Comparison of ENCODE assay signal across 1 cellular context in the genomic region with DNA sequence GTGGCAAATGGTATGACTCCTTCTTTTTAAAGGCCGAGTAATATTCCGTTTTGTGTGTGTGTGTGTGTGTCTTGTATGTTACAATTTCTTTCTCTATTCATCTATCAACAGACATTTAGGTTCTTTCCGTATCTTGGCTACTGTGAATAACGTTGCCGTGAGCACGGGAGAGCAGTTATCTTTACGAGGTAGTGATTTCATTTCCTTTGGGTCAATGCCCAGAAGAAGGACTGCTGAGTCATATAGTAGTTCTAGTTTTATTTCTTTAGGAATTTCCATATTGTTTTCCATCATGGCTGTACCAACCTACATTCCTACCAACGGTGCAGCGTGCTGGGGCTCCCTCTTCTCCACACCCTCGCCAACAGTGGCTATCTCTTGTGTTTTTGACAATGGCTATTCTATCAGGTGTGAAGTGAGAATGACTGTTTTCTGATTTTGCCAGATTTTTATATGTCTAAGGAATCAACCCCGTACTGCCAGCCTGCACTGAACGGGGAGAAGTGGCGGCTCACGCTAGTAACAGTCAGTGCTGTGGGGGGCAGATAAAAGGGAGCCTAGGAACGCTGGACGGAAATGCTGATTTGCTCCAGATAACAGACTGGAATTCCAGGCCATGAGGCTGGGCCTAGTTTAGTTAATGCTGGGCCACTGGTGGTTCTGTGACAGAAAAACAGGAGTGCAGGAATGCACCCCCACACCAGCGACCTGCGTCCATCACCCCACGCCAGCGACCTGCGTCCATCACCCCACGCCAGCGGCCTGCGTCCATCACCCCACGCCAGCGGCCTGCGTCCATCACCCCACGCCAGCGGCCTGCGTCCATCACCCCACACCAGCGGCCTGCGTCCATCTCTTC.
A peak's percentile ranks its signal among the peaks of the same experiment; 100 is the strongest.
TF ChIP-seq lines count a peak whose summit lies in the region.

No MANE protein-coding gene starts in this region.

TF ChIP-seq in HEK293, 187 proteins besides CTCF, POLR2A, EP300 and RAD21 (continued from another document and continues in another):
- TF ChIP-seq, protein P1, sequence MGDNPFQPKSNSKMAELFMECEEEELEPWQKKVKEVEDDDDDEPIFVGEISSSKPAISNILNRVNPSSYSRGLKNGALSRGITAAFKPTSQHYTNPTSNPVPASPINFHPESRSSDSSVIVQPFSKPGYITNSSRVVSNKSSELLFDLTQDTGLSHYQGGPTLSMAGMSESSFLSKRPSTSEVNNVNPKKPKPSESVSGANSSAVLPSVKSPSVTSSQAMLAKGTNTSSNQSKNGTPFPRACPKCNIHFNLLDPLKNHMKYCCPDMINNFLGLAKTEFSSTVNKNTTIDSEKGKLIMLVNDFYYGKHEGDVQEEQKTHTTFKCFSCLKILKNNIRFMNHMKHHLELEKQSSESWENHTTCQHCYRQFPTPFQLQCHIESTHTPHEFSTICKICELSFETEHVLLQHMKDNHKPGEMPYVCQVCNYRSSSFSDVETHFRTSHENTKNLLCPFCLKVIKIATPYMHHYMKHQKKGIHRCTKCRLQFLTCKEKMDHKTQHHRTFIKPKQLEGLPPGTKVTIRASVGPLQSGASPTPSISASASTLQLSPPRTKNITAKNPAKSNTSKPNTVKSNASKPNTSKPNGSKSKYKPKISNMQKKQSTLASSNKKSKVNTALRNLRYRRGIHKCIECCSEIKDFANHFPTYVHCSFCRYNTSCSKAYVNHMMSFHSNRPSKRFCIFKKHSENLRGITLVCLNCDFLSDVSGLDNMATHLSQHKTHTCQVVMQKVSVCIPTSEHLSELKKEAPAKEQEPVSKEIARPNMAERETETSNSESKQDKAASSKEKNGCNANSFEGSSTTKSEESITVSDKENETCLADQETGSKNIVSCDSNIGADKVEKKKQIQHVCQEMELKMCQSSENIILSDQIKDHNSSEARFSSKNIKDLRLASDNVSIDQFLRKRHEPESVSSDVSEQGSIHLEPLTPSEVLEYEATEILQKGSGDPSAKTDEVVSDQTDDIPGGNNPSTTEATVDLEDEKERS (tag by site-specific recombination; IDR thresholded peaks at IDR 0.05): 0 out of 2 replicates have a peak, but pooled peaks have one; percentile 17
- TF ChIP-seq, protein P2, sequence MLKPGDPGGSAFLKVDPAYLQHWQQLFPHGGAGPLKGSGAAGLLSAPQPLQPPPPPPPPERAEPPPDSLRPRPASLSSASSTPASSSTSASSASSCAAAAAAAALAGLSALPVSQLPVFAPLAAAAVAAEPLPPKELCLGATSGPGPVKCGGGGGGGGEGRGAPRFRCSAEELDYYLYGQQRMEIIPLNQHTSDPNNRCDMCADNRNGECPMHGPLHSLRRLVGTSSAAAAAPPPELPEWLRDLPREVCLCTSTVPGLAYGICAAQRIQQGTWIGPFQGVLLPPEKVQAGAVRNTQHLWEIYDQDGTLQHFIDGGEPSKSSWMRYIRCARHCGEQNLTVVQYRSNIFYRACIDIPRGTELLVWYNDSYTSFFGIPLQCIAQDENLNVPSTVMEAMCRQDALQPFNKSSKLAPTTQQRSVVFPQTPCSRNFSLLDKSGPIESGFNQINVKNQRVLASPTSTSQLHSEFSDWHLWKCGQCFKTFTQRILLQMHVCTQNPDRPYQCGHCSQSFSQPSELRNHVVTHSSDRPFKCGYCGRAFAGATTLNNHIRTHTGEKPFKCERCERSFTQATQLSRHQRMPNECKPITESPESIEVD (tag by site-specific recombination; IDR thresholded peaks at IDR 0.05): peak; percentile 94
- TF ChIP-seq, protein P3, sequence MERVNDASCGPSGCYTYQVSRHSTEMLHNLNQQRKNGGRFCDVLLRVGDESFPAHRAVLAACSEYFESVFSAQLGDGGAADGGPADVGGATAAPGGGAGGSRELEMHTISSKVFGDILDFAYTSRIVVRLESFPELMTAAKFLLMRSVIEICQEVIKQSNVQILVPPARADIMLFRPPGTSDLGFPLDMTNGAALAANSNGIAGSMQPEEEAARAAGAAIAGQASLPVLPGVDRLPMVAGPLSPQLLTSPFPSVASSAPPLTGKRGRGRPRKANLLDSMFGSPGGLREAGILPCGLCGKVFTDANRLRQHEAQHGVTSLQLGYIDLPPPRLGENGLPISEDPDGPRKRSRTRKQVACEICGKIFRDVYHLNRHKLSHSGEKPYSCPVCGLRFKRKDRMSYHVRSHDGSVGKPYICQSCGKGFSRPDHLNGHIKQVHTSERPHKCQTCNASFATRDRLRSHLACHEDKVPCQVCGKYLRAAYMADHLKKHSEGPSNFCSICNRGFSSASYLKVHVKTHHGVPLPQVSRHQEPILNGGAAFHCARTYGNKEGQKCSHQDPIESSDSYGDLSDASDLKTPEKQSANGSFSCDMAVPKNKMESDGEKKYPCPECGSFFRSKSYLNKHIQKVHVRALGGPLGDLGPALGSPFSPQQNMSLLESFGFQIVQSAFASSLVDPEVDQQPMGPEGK (tag by site-specific recombination; IDR thresholded peaks at IDR 0.05): no peak
- TF ChIP-seq ZNF785 (tag by site-specific recombination; IDR thresholded peaks at IDR 0.05) (no peak), ZSCAN16 (tag by site-specific recombination; IDR thresholded peaks at IDR 0.05) (no peak), ZNF654 (tag by site-specific recombination; IDR thresholded peaks at IDR 0.05; ENCODE audit: low read depth) (no peak), PRDM1 (tag by site-specific recombination; IDR thresholded peaks at IDR 0.05) (peak; percentile 22; the same call in 1 of the 2 replicates), ZNF792 (tag by site-specific recombination; IDR thresholded peaks at IDR 0.05) (no peak), ZNF394 (tag by site-specific recombination; IDR thresholded peaks at IDR 0.05; ENCODE audit: borderline replicate concordance) (no peak), ZNF146 (tag by site-specific recombination; IDR thresholded peaks at IDR 0.05) (peak; percentile 100), ZSCAN23 (tag by site-specific recombination; IDR thresholded peaks at IDR 0.05) (no peak), ZNF266 (tag by site-specific recombination; IDR thresholded peaks at IDR 0.05; ENCODE audit: low read depth) (no peak), ZNF626 (tag by site-specific recombination; IDR thresholded peaks at IDR 0.05) (no peak), ZNF155 (tag by site-specific recombination; IDR thresholded peaks at IDR 0.05) (no peak), ZNF558 (tag by site-specific recombination; IDR thresholded peaks at IDR 0.05) (peak; percentile 89), MYNN (tag by site-specific recombination; IDR thresholded peaks at IDR 0.05; ENCODE audit: borderline replicate concordance) (no peak), ZNF658 (tag by site-specific recombination; IDR thresholded peaks at IDR 0.05) (no peak), ZEB2 (tag by site-specific recombination; IDR thresholded peaks at IDR 0.05) (peak; percentile 93), ZNF335 (tag by site-specific recombination; conservative IDR thresholded peaks at IDR 0.05) (no peak), OSR2 (tag by site-specific recombination; IDR thresholded peaks at IDR 0.05) (peak; percentile 93), TCF7L2 (IDR thresholded peaks at IDR 0.05; ENCODE audit: borderline replicate concordance, low read depth, low read length) (no peak), ZFP37 (tag by site-specific recombination; IDR thresholded peaks at IDR 0.05) (no peak; the same call in 1 of the 2 replicates), ZNF121 (tag by site-specific recombination; IDR thresholded peaks at IDR 0.05) (no peak), ZNF510 (tag by site-specific recombination; IDR thresholded peaks at IDR 0.05; ENCODE audit: insufficient replicate concordance) (no peak), ZNF548 (tag by site-specific recombination; IDR thresholded peaks at IDR 0.05) (no peak)
- TF ChIP-seq, protein P4, sequence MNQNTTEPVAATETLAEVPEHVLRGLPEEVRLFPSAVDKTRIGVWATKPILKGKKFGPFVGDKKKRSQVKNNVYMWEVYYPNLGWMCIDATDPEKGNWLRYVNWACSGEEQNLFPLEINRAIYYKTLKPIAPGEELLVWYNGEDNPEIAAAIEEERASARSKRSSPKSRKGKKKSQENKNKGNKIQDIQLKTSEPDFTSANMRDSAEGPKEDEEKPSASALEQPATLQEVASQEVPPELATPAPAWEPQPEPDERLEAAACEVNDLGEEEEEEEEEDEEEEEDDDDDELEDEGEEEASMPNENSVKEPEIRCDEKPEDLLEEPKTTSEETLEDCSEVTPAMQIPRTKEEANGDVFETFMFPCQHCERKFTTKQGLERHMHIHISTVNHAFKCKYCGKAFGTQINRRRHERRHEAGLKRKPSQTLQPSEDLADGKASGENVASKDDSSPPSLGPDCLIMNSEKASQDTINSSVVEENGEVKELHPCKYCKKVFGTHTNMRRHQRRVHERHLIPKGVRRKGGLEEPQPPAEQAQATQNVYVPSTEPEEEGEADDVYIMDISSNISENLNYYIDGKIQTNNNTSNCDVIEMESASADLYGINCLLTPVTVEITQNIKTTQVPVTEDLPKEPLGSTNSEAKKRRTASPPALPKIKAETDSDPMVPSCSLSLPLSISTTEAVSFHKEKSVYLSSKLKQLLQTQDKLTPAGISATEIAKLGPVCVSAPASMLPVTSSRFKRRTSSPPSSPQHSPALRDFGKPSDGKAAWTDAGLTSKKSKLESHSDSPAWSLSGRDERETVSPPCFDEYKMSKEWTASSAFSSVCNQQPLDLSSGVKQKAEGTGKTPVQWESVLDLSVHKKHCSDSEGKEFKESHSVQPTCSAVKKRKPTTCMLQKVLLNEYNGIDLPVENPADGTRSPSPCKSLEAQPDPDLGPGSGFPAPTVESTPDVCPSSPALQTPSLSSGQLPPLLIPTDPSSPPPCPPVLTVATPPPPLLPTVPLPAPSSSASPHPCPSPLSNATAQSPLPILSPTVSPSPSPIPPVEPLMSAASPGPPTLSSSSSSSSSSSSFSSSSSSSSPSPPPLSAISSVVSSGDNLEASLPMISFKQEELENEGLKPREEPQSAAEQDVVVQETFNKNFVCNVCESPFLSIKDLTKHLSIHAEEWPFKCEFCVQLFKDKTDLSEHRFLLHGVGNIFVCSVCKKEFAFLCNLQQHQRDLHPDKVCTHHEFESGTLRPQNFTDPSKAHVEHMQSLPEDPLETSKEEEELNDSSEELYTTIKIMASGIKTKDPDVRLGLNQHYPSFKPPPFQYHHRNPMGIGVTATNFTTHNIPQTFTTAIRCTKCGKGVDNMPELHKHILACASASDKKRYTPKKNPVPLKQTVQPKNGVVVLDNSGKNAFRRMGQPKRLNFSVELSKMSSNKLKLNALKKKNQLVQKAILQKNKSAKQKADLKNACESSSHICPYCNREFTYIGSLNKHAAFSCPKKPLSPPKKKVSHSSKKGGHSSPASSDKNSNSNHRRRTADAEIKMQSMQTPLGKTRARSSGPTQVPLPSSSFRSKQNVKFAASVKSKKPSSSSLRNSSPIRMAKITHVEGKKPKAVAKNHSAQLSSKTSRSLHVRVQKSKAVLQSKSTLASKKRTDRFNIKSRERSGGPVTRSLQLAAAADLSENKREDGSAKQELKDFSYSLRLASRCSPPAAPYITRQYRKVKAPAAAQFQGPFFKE (tag by site-specific recombination; IDR thresholded peaks at IDR 0.05; ENCODE audit: borderline replicate concordance): no peak
- TF ChIP-seq, protein P5, sequence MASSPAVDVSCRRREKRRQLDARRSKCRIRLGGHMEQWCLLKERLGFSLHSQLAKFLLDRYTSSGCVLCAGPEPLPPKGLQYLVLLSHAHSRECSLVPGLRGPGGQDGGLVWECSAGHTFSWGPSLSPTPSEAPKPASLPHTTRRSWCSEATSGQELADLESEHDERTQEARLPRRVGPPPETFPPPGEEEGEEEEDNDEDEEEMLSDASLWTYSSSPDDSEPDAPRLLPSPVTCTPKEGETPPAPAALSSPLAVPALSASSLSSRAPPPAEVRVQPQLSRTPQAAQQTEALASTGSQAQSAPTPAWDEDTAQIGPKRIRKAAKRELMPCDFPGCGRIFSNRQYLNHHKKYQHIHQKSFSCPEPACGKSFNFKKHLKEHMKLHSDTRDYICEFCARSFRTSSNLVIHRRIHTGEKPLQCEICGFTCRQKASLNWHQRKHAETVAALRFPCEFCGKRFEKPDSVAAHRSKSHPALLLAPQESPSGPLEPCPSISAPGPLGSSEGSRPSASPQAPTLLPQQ (tag by site-specific recombination; IDR thresholded peaks at IDR 0.05): peak; percentile 51; the same call in 1 of the 2 replicates
- TF ChIP-seq, protein P6, sequence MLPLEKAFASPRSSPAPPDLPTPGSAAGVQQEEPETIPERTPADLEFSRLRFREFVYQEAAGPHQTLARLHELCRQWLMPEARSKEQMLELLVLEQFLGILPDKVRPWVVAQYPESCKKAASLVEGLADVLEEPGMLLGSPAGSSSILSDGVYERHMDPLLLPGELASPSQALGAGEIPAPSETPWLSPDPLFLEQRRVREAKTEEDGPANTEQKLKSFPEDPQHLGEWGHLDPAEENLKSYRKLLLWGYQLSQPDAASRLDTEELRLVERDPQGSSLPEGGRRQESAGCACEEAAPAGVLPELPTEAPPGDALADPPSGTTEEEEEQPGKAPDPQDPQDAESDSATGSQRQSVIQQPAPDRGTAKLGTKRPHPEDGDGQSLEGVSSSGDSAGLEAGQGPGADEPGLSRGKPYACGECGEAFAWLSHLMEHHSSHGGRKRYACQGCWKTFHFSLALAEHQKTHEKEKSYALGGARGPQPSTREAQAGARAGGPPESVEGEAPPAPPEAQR (tag by site-specific recombination; IDR thresholded peaks at IDR 0.05): no peak
- TF ChIP-seq, protein P7, sequence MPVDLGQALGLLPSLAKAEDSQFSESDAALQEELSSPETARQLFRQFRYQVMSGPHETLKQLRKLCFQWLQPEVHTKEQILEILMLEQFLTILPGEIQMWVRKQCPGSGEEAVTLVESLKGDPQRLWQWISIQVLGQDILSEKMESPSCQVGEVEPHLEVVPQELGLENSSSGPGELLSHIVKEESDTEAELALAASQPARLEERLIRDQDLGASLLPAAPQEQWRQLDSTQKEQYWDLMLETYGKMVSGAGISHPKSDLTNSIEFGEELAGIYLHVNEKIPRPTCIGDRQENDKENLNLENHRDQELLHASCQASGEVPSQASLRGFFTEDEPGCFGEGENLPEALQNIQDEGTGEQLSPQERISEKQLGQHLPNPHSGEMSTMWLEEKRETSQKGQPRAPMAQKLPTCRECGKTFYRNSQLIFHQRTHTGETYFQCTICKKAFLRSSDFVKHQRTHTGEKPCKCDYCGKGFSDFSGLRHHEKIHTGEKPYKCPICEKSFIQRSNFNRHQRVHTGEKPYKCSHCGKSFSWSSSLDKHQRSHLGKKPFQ (tag by site-specific recombination; IDR thresholded peaks at IDR 0.05): peak; percentile 72
- TF ChIP-seq, protein P8, sequence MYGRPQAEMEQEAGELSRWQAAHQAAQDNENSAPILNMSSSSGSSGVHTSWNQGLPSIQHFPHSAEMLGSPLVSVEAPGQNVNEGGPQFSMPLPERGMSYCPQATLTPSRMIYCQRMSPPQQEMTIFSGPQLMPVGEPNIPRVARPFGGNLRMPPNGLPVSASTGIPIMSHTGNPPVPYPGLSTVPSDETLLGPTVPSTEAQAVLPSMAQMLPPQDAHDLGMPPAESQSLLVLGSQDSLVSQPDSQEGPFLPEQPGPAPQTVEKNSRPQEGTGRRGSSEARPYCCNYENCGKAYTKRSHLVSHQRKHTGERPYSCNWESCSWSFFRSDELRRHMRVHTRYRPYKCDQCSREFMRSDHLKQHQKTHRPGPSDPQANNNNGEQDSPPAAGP (tag by site-specific recombination; IDR thresholded peaks at IDR 0.05): peak; percentile 58; the same call in 1 of the 2 replicates
- TF ChIP-seq, protein P9, sequence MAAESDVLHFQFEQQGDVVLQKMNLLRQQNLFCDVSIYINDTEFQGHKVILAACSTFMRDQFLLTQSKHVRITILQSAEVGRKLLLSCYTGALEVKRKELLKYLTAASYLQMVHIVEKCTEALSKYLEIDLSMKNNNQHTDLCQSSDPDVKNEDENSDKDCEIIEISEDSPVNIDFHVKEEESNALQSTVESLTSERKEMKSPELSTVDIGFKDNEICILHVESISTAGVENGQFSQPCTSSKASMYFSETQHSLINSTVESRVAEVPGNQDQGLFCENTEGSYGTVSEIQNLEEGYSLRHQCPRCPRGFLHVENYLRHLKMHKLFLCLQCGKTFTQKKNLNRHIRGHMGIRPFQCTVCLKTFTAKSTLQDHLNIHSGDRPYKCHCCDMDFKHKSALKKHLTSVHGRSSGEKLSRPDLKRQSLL (tag by site-specific recombination; IDR thresholded peaks at IDR 0.05): no peak
